Comparison of ENCODE assay signal across 25 cellular contexts in genomic region chr4:124938836-124939235, GRCh38.
"Had no signal": no experiment of that assay in that cellular context is flagged by ENCODE, and none has a peak within 500 bp of the region (broad histone marks: within the 10 kb centered on the region; RNA-seq: fewer than 3 reads in every experiment).

No MANE protein-coding gene starts in this region.

- H3K27ac Mint-ChIP-seq: dendritic cell treated with granulocyte-macrophage colony-stimulating factor and Interleukin-4, amounts not matched to agents 40 ng/mL and 50 ng/mL, for 4 days; naive thymus-derived CD4-positive, alpha-beta T cell; stimulated activated memory B cell treated with anti-CD40 and anti-IgM and Interleukin-4, amounts not matched to agents 10 μg/mL and 1 μg/mL and 100 μg/mL, for 72 hours had no signal

- H3K36me3 Mint-ChIP-seq: stimulated activated memory B cell treated with anti-CD40 and anti-IgM and Interleukin-4, amounts not matched to agents 10 μg/mL and 1 μg/mL and 100 μg/mL, for 72 hours; type B pancreatic cell had no signal

- H3K4me3 ChIP-seq: gastrocnemius medialis, heart right ventricle, lung, psoas muscle, spleen, stomach, thoracic aorta had no signal

- H3K4me1 ChIP-seq: spleen had no signal

- ATAC-seq: gastrocnemius medialis; heart right ventricle; left cardiac atrium; left ventricle myocardium superior; naive thymus-derived CD4-positive, alpha-beta T cell; psoas muscle; sciatic nerve; stimulated activated memory B cell treated with anti-CD40 and anti-IgM and Interleukin-4, amounts not matched to agents 10 μg/mL and 1 μg/mL and 100 μg/mL, for 72 hours had no signal

- FAIRE-seq: colon, urothelium cell line had no signal

- H3K9me3 ChIP-seq: gastrocnemius medialis, heart right ventricle, neutrophil, psoas muscle, spleen, stomach, thoracic aorta had no signal

- H3K36me3 ChIP-seq: gastrocnemius medialis, heart right ventricle, neutrophil, spleen, stomach, thoracic aorta had no signal

- H3K4me1 Mint-ChIP-seq: naive thymus-derived CD4-positive, alpha-beta T cell; stimulated activated memory B cell treated with anti-CD40 and anti-IgM and Interleukin-4, amounts not matched to agents 10 μg/mL and 1 μg/mL and 100 μg/mL, for 72 hours had no signal

- H3K27ac ChIP-seq: gastrocnemius medialis, neutrophil, psoas muscle, spleen, thoracic aorta had no signal

- H3K4me3 Mint-ChIP-seq: dendritic cell treated with granulocyte-macrophage colony-stimulating factor and Interleukin-4, amounts not matched to agents 40 ng/mL and 50 ng/mL, for 4 days; naive thymus-derived CD4-positive, alpha-beta T cell; stimulated activated memory B cell treated with anti-CD40 and anti-IgM and Interleukin-4, amounts not matched to agents 10 μg/mL and 1 μg/mL and 100 μg/mL, for 72 hours; type B pancreatic cell had no signal

- H3K27me3 ChIP-seq: gastrocnemius medialis, heart right ventricle, neutrophil, spleen, stomach had no signal

- DNase-seq: cerebellar nuclear complex; gastrocnemius medialis; heart right ventricle; islet precursor cell; left cardiac atrium; left ventricle myocardium superior; mesendoderm; naive thymus-derived CD4-positive, alpha-beta T cell; psoas muscle; retina; spleen; stimulated activated CD4-positive, alpha-beta T cell treated with anti-CD3 and anti-CD28 coated beads, Interleukin-15, amount 100 ng/mL, for 24 hours; stimulated activated CD4-positive, alpha-beta T cell treated with anti-CD3 and anti-CD28 coated beads, Interleukin-1b, Interleukin-23, amount 100 ng/mL, for 48 hours; stimulated activated CD4-positive, alpha-beta T cell treated with anti-CD3 and anti-CD28 coated beads, Interleukin-4, amount 100 ng/mL, for 24 hours; stomach; substantia nigra had no signal

- H3K27me3 Mint-ChIP-seq: dendritic cell treated with granulocyte-macrophage colony-stimulating factor and Interleukin-4, amounts not matched to agents 40 ng/mL and 50 ng/mL, for 4 days; naive thymus-derived CD4-positive, alpha-beta T cell; stimulated activated memory B cell treated with anti-CD40 and anti-IgM and Interleukin-4, amounts not matched to agents 10 μg/mL and 1 μg/mL and 100 μg/mL, for 72 hours; type B pancreatic cell had no signal
